In genomic region chr7:34138483-34138882, GRCh38 we compare ENCODE assay signal across 18 cellular contexts.
DNase-seq lines count a peak whose midpoint lies in the region; ATAC-seq and TF ChIP-seq lines count a peak whose summit lies in the region.
"Had no signal": no experiment of that assay in that cellular context is flagged by ENCODE, and none has a peak within 500 bp of the region (broad histone marks: within the 10 kb centered on the region; RNA-seq: fewer than 3 reads in every experiment).

No MANE protein-coding gene starts in this region.

- H3K27ac Mint-ChIP-seq in chondrocyte (ENCODE audit: unreplicated experiment) = no peak overlapping the region
- H3K27ac Mint-ChIP-seq: B cell; CD4-positive, CD25-positive, alpha-beta regulatory T cell had no signal

- no peaks in the 10 kb centered on the region for H3K27me3 ChIP-seq in esophagus muscularis mucosa

- DNase-seq in NCI-H1417 (lab: John Stamatoyannopoulos, UW) = peak in 2 of 3 experiments; percentile 1 to 22
- DNase-seq in NCI-H1417 treated with DMSO at 0.1 percent for 48 hours (lab: John Stamatoyannopoulos, UW) = no peak
- peak; percentile 36 for DNase-seq in NCI-H128 (lab: John Stamatoyannopoulos, UW; ENCODE audit: unreplicated experiment)
- DNase-seq in NCI-H345 treated with DMSO at 0.1 percent for 48 hours (lab: John Stamatoyannopoulos, UW; ENCODE audit: unreplicated experiment) = peak; percentile 90
- peak; percentile 53 for DNase-seq in esophagus muscularis mucosa (ENCODE audit: extremely low spot score)
- DNase-seq in chondrocyte (ENCODE audit: low spot score) = no peak
- DNase-seq: CD4-positive, CD25-positive, alpha-beta regulatory T cell; HCEC 1CT; NCI-H1694; NCI-H2227 treated with DMSO at 0.1 percent for 48 hours; NCI-H526; RPMI8226; SJCRH30; T-helper 2 cell had no signal

- no peak for TF ChIP-seq POLR2A in esophagus muscularis mucosa (IDR thresholded peaks at IDR 0.05; ENCODE audit: low read depth)

- intact Hi-C loops in esophagus muscularis mucosa (cut with DNase I) = no loop called here

- H3K27me3 Mint-ChIP-seq in chondrocyte (ENCODE audit: low read depth) = no peaks in the 10 kb centered on the region
- H3K27me3 Mint-ChIP-seq: B cell; CD4-positive, CD25-positive, alpha-beta regulatory T cell had no signal

- TF ChIP-seq EP300 in esophagus muscularis mucosa (IDR thresholded peaks at IDR 0.05) = no peak

- WGBS in esophagus muscularis mucosa = 73% methylated on average over 2 of the region's 2 CpGs

- H3K36me3 ChIP-seq in esophagus muscularis mucosa = no peaks in the 10 kb centered on the region
- H3K36me3 ChIP-seq: SJCRH30 had no signal

- no peaks in the 10 kb centered on the region for H3K9me3 ChIP-seq in esophagus muscularis mucosa
- H3K9me3 ChIP-seq: SJCRH30 had no signal

- no peaks in the 10 kb centered on the region for H3K36me3 Mint-ChIP-seq in chondrocyte (ENCODE audit: low read depth)
- H3K36me3 Mint-ChIP-seq: CD4-positive, CD25-positive, alpha-beta regulatory T cell had no signal

- no peaks in the 10 kb centered on the region for H3K9me3 Mint-ChIP-seq in chondrocyte (ENCODE audit: low read depth)

- H3K4me3 Mint-ChIP-seq in chondrocyte (ENCODE audit: unreplicated experiment) = no peak overlapping the region
- H3K4me3 Mint-ChIP-seq: B cell; CD4-positive, CD25-positive, alpha-beta regulatory T cell had no signal

- H3K27ac ChIP-seq in esophagus muscularis mucosa (replicated peaks in 1 of 4) = no peak overlapping the region
- H3K27ac ChIP-seq: 22Rv1, SJCRH30 had no signal

- no peaks in the 10 kb centered on the region for H3K4me1 Mint-ChIP-seq in chondrocyte (ENCODE audit: low read depth)
- H3K4me1 Mint-ChIP-seq: B cell; CD4-positive, CD25-positive, alpha-beta regulatory T cell had no signal

- no peak for ATAC-seq in GM18517 (IDR thresholded peaks at IDR 0.05; ENCODE audit: unreplicated experiment)
- ATAC-seq in HG03097 (IDR thresholded peaks at IDR 0.05; ENCODE audit: low FRiP score, unreplicated experiment) = no peak

- no peak overlapping the region for H3K4me3 ChIP-seq in esophagus muscularis mucosa
- H3K4me3 ChIP-seq: SJCRH30 had no signal

- no peak for TF ChIP-seq CTCF in esophagus muscularis mucosa (IDR thresholded peaks at IDR 0.05)
- TF ChIP-seq CTCF in chondrocyte (IDR thresholded peaks at IDR 0.05) = no peak

- H3K4me1 ChIP-seq in esophagus muscularis mucosa = peaks cover 0 to 27% (median 2%) of the 10 kb centered on the region in 4 donors
- H3K4me1 ChIP-seq: SJCRH30 had no signal

Comparison
In these comparisons a context has a peak if more than half of its experiments do, and no peak if none do; other contexts are left out.
1. DNase-seq: peak in NCI-H1417 (2 of 3), NCI-H128 (single experiment), NCI-H345 treated with DMSO at 0.1 percent for 48 hours (single experiment) and esophagus muscularis mucosa (single experiment); none in NCI-H1417 treated with DMSO at 0.1 percent for 48 hours (single experiment) and chondrocyte (single experiment).